Comparison of ENCODE assay signal across 10 cellular contexts in genomic region chr13:112849500-112849899, GRCh38.
A peak's percentile ranks its signal among the peaks of the same experiment; 100 is the strongest.
DNase-seq lines count a peak whose midpoint lies in the region; ATAC-seq lines count a peak whose summit lies in the region.
"Had no signal": no experiment of that assay in that cellular context is flagged by ENCODE, and none has a peak within 500 bp of the region (broad histone marks: within the 10 kb centered on the region; RNA-seq: fewer than 3 reads in every experiment).

No MANE protein-coding gene starts in this region.

- H3K27ac Mint-ChIP-seq in activated naive CD8-positive, alpha-beta T cell treated with anti-CD3 and anti-CD28 coated beads for 36 hours = no peak overlapping the region
- H3K27ac Mint-ChIP-seq: activated CD8-positive, alpha-beta T cell treated with anti-CD3 and anti-CD28 coated beads, Interleukin-2, amount 10 ng/mL, durations not matched to agents 7 days and 5 days had no signal

- no peaks in the 10 kb centered on the region for H3K27me3 Mint-ChIP-seq in activated naive CD8-positive, alpha-beta T cell treated with anti-CD3 and anti-CD28 coated beads for 36 hours

- no peak overlapping the region for H3K4me3 Mint-ChIP-seq in activated naive CD8-positive, alpha-beta T cell treated with anti-CD3 and anti-CD28 coated beads for 36 hours
- H3K4me3 Mint-ChIP-seq: activated CD8-positive, alpha-beta T cell treated with anti-CD3 and anti-CD28 coated beads, Interleukin-2, amount 10 ng/mL, durations not matched to agents 7 days and 5 days had no signal

- H3K36me3 Mint-ChIP-seq in activated naive CD8-positive, alpha-beta T cell treated with anti-CD3 and anti-CD28 coated beads for 36 hours = peaks cover 26% of the 10 kb centered on the region

- no peaks in the 10 kb centered on the region for H3K9me3 Mint-ChIP-seq in activated naive CD8-positive, alpha-beta T cell treated with anti-CD3 and anti-CD28 coated beads for 36 hours

- H3K4me1 Mint-ChIP-seq in activated naive CD8-positive, alpha-beta T cell treated with anti-CD3 and anti-CD28 coated beads for 36 hours = peaks cover 6% of the 10 kb centered on the region

- DNase-seq in DMS 273 (lab: John Stamatoyannopoulos, UW; ENCODE audit: unreplicated experiment) (peak; percentile 80), NCI-H1105 (lab: John Stamatoyannopoulos, UW) (peak; percentile 100), NCI-H748 treated with DMSO at 0.1 percent for 48 hours (lab: John Stamatoyannopoulos, UW) (peak; percentile 97), islet precursor cell (peak; percentile 29), HUDEP-2 (lab: John Stamatoyannopoulos, UW; ENCODE audit: unreplicated experiment in 76 of 76) (no peak)
- DNase-seq in activated naive CD8-positive, alpha-beta T cell treated with anti-CD3 and anti-CD28 coated beads for 36 hours = no peak
- DNase-seq: activated CD8-positive, alpha-beta T cell treated with anti-CD3 and anti-CD28 coated beads, Interleukin-2, amount 10 ng/mL, durations not matched to agents 7 days and 5 days; retina had no signal

- ATAC-seq in esophagus mucosa (no peak), GM21528 (IDR thresholded peaks at IDR 0.05; ENCODE audit: low FRiP score, unreplicated experiment) (no peak)
- ATAC-seq: activated CD8-positive, alpha-beta T cell treated with anti-CD3 and anti-CD28 coated beads, Interleukin-2, amount 10 ng/mL, durations not matched to agents 7 days and 5 days had no signal

Comparison
In these comparisons a context has a peak if more than half of its experiments do, and no peak if none do; other contexts are left out.
1. DNase-seq: peak in DMS 273 (single experiment), NCI-H1105 (single experiment), NCI-H748 treated with DMSO at 0.1 percent for 48 hours (single experiment) and islet precursor cell (single experiment); none in activated naive CD8-positive, alpha-beta T cell treated with anti-CD3 and anti-CD28 coated beads for 36 hours (single experiment) and HUDEP-2 (0 of 76).